Comparison of ENCODE assay signal across 2 cellular contexts in the genomic region with DNA sequence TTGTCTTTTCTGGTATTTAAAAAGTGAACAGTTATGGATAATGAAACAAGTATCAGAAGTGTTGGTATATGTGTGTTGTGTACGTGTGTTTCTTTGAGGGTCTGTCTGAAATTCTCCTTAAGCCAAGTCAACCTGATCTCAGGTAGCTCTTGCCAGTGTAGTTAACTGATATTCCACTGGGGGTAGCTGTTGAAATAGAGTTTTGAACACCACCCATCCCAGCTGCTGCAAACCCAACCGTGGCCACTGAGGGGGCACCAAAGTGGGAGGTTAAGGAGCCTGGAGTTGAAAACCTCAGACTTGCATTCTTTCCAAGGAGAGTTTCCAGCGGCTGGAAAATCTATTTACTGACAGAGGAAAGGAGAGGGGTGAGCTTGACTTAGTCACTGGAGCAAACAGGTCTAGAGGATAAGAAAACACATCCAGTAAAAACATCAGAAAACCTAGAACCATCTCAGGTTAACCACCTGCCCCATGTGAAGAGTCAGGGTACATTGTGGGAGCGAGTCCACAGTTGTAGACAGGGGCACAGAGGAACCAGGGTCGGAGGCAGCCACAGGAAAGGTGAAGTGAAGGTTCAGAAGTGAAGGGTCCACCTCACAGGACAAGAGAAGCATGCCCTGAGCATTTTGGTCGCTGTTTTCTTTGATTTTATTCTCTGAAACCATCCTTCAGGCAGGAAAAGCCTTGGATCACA.
A peak's percentile ranks its signal among the peaks of the same experiment; 100 is the strongest.
TF ChIP-seq lines count a peak whose summit lies in the region.

No MANE protein-coding gene starts in this region.

TF ChIP-seq in HCT116, 20 proteins besides CTCF, POLR2A, EP300 and RAD21:
- TF ChIP-seq EGR1 (IDR thresholded peaks at IDR 0.05; ENCODE audit: low read depth) (no peak), YY1 (IDR thresholded peaks at IDR 0.05; ENCODE audit: extremely low read depth, insufficient replicate concordance, low read depth, low read length) (peak; percentile 33)
TF ChIP-seq in HCT116: peak in this region for 1.

TF ChIP-seq in H1, 55 proteins besides CTCF, POLR2A, EP300 and RAD21:
- TF ChIP-seq JUND (IDR thresholded peaks at IDR 0.05; ENCODE audit: low read length) = 0 out of 2 replicates have a peak, but pooled peaks have one; percentile 23
- TF ChIP-seq, protein P1, sequence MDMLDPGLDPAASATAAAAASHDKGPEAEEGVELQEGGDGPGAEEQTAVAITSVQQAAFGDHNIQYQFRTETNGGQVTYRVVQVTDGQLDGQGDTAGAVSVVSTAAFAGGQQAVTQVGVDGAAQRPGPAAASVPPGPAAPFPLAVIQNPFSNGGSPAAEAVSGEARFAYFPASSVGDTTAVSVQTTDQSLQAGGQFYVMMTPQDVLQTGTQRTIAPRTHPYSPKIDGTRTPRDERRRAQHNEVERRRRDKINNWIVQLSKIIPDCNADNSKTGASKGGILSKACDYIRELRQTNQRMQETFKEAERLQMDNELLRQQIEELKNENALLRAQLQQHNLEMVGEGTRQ (IDR thresholded peaks at IDR 0.05; ENCODE audit: low read length) = no peak
TF ChIP-seq in H1: peak in this region for 1.
